In genomic region chr16:51449441-51449840, GRCh38 we compare ENCODE assay signal across 22 cellular contexts.
DNase-seq lines count a peak whose midpoint lies in the region; ATAC-seq and TF ChIP-seq lines count a peak whose summit lies in the region.
"Had no signal": no experiment of that assay in that cellular context is flagged by ENCODE, and none has a peak within 500 bp of the region (broad histone marks: within the 10 kb centered on the region; RNA-seq: fewer than 3 reads in every experiment).

No MANE protein-coding gene starts in this region.

- no peak for TF ChIP-seq CTCF in nephron (IDR thresholded peaks at IDR 0.05; ENCODE audit: unreplicated experiment in 3 of 3)

- no peaks in the 10 kb centered on the region for H3K9me3 Mint-ChIP-seq in nephron
- peaks cover 3 to 4% of the 10 kb centered on the region in 2 donors for H3K9me3 Mint-ChIP-seq in activated naive CD4-positive, alpha-beta T cell treated with anti-CD3 and anti-CD28 coated beads, Interleukin-2, amount 50 U/mL, for 72 hours

- H3K36me3 Mint-ChIP-seq in nephron (ENCODE audit: low read depth) = no peaks in the 10 kb centered on the region
- no peaks in the 10 kb centered on the region for H3K36me3 Mint-ChIP-seq in activated naive CD4-positive, alpha-beta T cell treated with anti-CD3 and anti-CD28 coated beads, Interleukin-2, amount 50 U/mL, for 72 hours
- H3K36me3 Mint-ChIP-seq: CD8-positive, alpha-beta T cell had no signal

- ATAC-seq in activated naive CD4-positive, alpha-beta T cell treated with anti-CD3 and anti-CD28 coated beads, Interleukin-2, amount 50 U/mL, for 72 hours = no peak
- no peak for ATAC-seq in GM21515 (IDR thresholded peaks at IDR 0.05; ENCODE audit: unreplicated experiment)
- ATAC-seq: CD8-positive, alpha-beta T cell; SK-N-SH treated with all-trans-retinoic acid at 6 μM for 48 hours had no signal

- DNase-seq in NCI-H82 (lab: John Stamatoyannopoulos, UW) (peak; percentile 95), iPS-NIHi11 (ENCODE audit: low spot score) (peak; percentile 14), retina (peak; percentile 62), NCI-H526 treated with DMSO at 0.1 percent for 48 hours (lab: John Stamatoyannopoulos, UW) (no peak), islet precursor cell (no peak)
- no peak for DNase-seq in activated naive CD4-positive, alpha-beta T cell treated with anti-CD3 and anti-CD28 coated beads, Interleukin-2, amount 50 U/mL, for 72 hours (ENCODE audit: low spot score in 2 of 2)
- DNase-seq: AML-193; C1 segment of cervical spinal cord; Calu3; CD8-positive, alpha-beta T cell; GDM1; KBM-7; NCI-H1092 treated with DMSO at 0.1 percent for 48 hours; NCI-H1436 treated with DMSO at 0.1 percent for 48 hours; NCI-H1930; NCI-H2227 treated with DMSO at 0.1 percent for 48 hours; NCI-H510A; NCI-H748 treated with DMSO at 0.1 percent for 48 hours; Peyer's patch had no signal

- peak overlapping the region; percentile 70 to 79 (median 72) for H3K27ac Mint-ChIP-seq in nephron
- no peak overlapping the region for H3K27ac Mint-ChIP-seq in activated naive CD4-positive, alpha-beta T cell treated with anti-CD3 and anti-CD28 coated beads, Interleukin-2, amount 50 U/mL, for 72 hours
- H3K27ac Mint-ChIP-seq: CD8-positive, alpha-beta T cell had no signal

- H3K4me3 Mint-ChIP-seq in nephron = no peak overlapping the region
- H3K4me3 Mint-ChIP-seq: CD8-positive, alpha-beta T cell had no signal

- no peaks in the 10 kb centered on the region for H3K27me3 Mint-ChIP-seq in nephron (ENCODE audit: low read depth)

- H3K4me1 Mint-ChIP-seq in nephron = peaks cover 12% of the 10 kb centered on the region

Comparison
In these comparisons a context has a peak if more than half of its experiments do, and no peak if none do; other contexts are left out.
1. DNase-seq: peak in NCI-H82 (single experiment), iPS-NIHi11 (single experiment) and retina (single experiment); none in NCI-H526 treated with DMSO at 0.1 percent for 48 hours (single experiment), activated naive CD4-positive, alpha-beta T cell treated with anti-CD3 and anti-CD28 coated beads, Interleukin-2, amount 50 U/mL, for 72 hours (0 of 2) and islet precursor cell (single experiment).
2. H3K27ac Mint-ChIP-seq: peak in nephron (3 of 3); none in activated naive CD4-positive, alpha-beta T cell treated with anti-CD3 and anti-CD28 coated beads, Interleukin-2, amount 50 U/mL, for 72 hours (0 of 2).